In the genomic region with DNA sequence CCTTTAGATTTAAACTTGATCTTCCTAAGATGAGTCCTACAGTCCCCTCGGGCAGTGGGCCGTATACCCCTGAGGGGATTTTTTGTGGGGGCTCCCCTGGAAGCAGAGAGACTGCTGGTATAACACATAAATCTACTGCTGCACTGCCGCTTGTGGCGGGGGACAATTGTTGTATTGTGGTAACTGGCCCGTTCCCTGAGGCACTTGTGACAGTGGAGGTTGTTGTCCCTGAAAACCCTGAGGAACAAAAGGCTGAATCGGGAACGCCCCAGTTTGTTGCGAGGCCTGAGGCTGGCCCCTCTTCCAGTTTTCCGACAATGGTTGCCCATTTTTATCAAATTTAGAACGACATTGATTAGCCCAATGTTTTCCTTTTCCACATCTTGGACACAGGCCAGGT, we compare ENCODE assay signal across 1 cellular context.
TF ChIP-seq lines count a peak whose summit lies in the region.

No MANE protein-coding gene starts in this region.

TF ChIP-seq in HepG2, 621 proteins besides CTCF, POLR2A, EP300 and RAD21:
- TF ChIP-seq, protein P1, sequence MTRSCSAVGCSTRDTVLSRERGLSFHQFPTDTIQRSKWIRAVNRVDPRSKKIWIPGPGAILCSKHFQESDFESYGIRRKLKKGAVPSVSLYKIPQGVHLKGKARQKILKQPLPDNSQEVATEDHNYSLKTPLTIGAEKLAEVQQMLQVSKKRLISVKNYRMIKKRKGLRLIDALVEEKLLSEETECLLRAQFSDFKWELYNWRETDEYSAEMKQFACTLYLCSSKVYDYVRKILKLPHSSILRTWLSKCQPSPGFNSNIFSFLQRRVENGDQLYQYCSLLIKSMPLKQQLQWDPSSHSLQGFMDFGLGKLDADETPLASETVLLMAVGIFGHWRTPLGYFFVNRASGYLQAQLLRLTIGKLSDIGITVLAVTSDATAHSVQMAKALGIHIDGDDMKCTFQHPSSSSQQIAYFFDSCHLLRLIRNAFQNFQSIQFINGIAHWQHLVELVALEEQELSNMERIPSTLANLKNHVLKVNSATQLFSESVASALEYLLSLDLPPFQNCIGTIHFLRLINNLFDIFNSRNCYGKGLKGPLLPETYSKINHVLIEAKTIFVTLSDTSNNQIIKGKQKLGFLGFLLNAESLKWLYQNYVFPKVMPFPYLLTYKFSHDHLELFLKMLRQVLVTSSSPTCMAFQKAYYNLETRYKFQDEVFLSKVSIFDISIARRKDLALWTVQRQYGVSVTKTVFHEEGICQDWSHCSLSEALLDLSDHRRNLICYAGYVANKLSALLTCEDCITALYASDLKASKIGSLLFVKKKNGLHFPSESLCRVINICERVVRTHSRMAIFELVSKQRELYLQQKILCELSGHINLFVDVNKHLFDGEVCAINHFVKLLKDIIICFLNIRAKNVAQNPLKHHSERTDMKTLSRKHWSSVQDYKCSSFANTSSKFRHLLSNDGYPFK (CRISPR knock-in tag; IDR thresholded peaks at IDR 0.05; ENCODE audit: borderline replicate concordance) = no peak
- TF ChIP-seq ZFP41 (CRISPR knock-in tag; IDR thresholded peaks at IDR 0.05; ENCODE audit: borderline replicate concordance) (no peak), ATRX (CRISPR knock-in tag; IDR thresholded peaks at IDR 0.05; ENCODE audit: borderline replicate concordance) (no peak), ZC3H13 (CRISPR knock-in tag; IDR thresholded peaks at IDR 0.05) (no peak), ZNF605 (CRISPR knock-in tag; IDR thresholded peaks at IDR 0.05) (no peak), AHR (CRISPR knock-in tag; IDR thresholded peaks at IDR 0.05) (no peak), ASH2L (IDR thresholded peaks at IDR 0.05; ENCODE audit: insufficient read length, low read depth, low read length) (no peak), ZNF317 (CRISPR knock-in tag; IDR thresholded peaks at IDR 0.05) (no peak), ZNF768 (CRISPR knock-in tag; IDR thresholded peaks at IDR 0.05) (no peak), HES4 (CRISPR knock-in tag; IDR thresholded peaks at IDR 0.05; ENCODE audit: borderline replicate concordance) (no peak)
- TF ChIP-seq, protein P2, sequence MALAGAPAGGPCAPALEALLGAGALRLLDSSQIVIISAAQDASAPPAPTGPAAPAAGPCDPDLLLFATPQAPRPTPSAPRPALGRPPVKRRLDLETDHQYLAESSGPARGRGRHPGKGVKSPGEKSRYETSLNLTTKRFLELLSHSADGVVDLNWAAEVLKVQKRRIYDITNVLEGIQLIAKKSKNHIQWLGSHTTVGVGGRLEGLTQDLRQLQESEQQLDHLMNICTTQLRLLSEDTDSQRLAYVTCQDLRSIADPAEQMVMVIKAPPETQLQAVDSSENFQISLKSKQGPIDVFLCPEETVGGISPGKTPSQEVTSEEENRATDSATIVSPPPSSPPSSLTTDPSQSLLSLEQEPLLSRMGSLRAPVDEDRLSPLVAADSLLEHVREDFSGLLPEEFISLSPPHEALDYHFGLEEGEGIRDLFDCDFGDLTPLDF (CRISPR knock-in tag; IDR thresholded peaks at IDR 0.05) = no peak
- TF ChIP-seq, protein P3, sequence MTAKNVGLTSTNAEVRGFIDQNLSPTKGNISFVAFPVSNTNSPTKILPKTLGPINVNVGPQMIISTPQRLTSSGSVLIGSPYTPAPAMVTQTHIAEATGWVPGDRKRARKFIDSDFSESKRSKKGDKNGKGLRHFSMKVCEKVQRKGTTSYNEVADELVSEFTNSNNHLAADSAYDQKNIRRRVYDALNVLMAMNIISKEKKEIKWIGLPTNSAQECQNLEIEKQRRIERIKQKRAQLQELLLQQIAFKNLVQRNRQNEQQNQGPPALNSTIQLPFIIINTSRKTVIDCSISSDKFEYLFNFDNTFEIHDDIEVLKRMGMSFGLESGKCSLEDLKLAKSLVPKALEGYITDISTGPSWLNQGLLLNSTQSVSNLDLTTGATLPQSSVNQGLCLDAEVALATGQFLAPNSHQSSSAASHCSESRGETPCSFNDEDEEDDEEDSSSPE (CRISPR knock-in tag; IDR thresholded peaks at IDR 0.05) = no peak
- TF ChIP-seq, protein P4, sequence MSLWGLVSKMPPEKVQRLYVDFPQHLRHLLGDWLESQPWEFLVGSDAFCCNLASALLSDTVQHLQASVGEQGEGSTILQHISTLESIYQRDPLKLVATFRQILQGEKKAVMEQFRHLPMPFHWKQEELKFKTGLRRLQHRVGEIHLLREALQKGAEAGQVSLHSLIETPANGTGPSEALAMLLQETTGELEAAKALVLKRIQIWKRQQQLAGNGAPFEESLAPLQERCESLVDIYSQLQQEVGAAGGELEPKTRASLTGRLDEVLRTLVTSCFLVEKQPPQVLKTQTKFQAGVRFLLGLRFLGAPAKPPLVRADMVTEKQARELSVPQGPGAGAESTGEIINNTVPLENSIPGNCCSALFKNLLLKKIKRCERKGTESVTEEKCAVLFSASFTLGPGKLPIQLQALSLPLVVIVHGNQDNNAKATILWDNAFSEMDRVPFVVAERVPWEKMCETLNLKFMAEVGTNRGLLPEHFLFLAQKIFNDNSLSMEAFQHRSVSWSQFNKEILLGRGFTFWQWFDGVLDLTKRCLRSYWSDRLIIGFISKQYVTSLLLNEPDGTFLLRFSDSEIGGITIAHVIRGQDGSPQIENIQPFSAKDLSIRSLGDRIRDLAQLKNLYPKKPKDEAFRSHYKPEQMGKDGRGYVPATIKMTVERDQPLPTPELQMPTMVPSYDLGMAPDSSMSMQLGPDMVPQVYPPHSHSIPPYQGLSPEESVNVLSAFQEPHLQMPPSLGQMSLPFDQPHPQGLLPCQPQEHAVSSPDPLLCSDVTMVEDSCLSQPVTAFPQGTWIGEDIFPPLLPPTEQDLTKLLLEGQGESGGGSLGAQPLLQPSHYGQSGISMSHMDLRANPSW (CRISPR knock-in tag; IDR thresholded peaks at IDR 0.05; ENCODE audit: borderline replicate concordance) = no peak
